In genomic region chr21:37436180-37436579, GRCh38 we compare ENCODE assay signal across 2 cellular contexts.
TF ChIP-seq lines count a peak whose summit lies in the region.

No MANE protein-coding gene starts in this region.

TF ChIP-seq in IMR-90, 13 proteins besides CTCF, POLR2A, EP300 and RAD21:
- TF ChIP-seq RFX5 (IDR thresholded peaks at IDR 0.05; ENCODE audit: low read depth, low read length) (no peak), NFE2L2 (IDR thresholded peaks at IDR 0.05; ENCODE audit: low read depth, low read length) (no peak), MAZ (IDR thresholded peaks at IDR 0.05; ENCODE audit: borderline replicate concordance, low read depth, low read length) (no peak), BHLHE40 (IDR thresholded peaks at IDR 0.05; ENCODE audit: low read depth, low read length) (no peak)

TF ChIP-seq in GM12878, 131 proteins besides CTCF, POLR2A, EP300 and RAD21:
- TF ChIP-seq, protein P1, sequence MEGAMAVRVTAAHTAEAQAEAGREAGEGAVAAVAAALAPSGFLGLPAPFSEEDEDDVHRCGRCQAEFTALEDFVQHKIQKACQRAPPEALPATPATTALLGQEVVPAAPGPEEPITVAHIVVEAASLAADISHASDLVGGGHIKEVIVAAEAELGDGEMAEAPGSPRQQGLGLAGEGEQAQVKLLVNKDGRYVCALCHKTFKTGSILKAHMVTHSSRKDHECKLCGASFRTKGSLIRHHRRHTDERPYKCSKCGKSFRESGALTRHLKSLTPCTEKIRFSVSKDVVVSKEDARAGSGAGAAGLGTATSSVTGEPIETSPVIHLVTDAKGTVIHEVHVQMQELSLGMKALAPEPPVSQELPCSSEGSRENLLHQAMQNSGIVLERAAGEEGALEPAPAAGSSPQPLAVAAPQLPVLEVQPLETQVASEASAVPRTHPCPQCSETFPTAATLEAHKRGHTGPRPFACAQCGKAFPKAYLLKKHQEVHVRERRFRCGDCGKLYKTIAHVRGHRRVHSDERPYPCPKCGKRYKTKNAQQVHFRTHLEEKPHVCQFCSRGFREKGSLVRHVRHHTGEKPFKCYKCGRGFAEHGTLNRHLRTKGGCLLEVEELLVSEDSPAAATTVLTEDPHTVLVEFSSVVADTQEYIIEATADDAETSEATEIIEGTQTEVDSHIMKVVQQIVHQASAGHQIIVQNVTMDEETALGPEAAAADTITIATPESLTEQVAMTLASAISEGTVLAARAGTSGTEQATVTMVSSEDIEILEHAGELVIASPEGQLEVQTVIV (IDR thresholded peaks at IDR 0.05; ENCODE audit: borderline replicate concordance, partially characterized antibody) = no peak
- TF ChIP-seq KAT2A (conservative IDR thresholded peaks at IDR 0.05; ENCODE audit: control insufficient read depth, low read depth, low read length) (no peak), MLLT1 (IDR thresholded peaks at IDR 0.05) (no peak), ASH2L (IDR thresholded peaks at IDR 0.05; ENCODE audit: borderline replicate concordance, low read depth) (no peak), SIX5 (IDR thresholded peaks at IDR 0.05; ENCODE audit: low read depth, low read length, severe bottlenecking) (no peak), JUND (IDR thresholded peaks at IDR 0.05; ENCODE audit: low read depth, low read length) (no peak), IKZF1 (conservative IDR thresholded peaks at IDR 0.05) (no peak), ETV6 (conservative IDR thresholded peaks at IDR 0.05 in 1 of 2, IDR thresholded peaks at IDR 0.05 in 1 of 2; ENCODE audit: borderline replicate concordance in 1 of 2, low read depth in 1 of 2) (no peak), PRDM15 (CRISPR knock-in tag; IDR thresholded peaks at IDR 0.05) (no peak), ZBTB40 (IDR thresholded peaks at IDR 0.05; ENCODE audit: borderline replicate concordance) (no peak), ZBED1 (IDR thresholded peaks at IDR 0.05; ENCODE audit: borderline replicate concordance) (no peak), STAT3 (IDR thresholded peaks at IDR 0.05; ENCODE audit: low read depth, low read length) (no peak), PAX8 (IDR thresholded peaks at IDR 0.05) (no peak)
